17 cellular contexts compared by ENCODE assay signal in genomic region chr10:29056729-29057128, GRCh38.
"Had no signal": no experiment of that assay in that cellular context is flagged by ENCODE, and none has a peak within 500 bp of the region (broad histone marks: within the 10 kb centered on the region; RNA-seq: fewer than 3 reads in every experiment).

No MANE protein-coding gene starts in this region.

- H3K4me3 ChIP-seq: adrenal gland, cardiac muscle cell, dorsolateral prefrontal cortex, right atrium auricular region, upper lobe of left lung had no signal

- H3K27ac ChIP-seq: adrenal gland, cardiac muscle cell, dorsolateral prefrontal cortex, upper lobe of left lung had no signal

- H3K27me3 ChIP-seq: adrenal gland, cardiac muscle cell, right atrium auricular region, upper lobe of left lung had no signal

- DNase-seq: activated CD4-positive, alpha-beta memory T cell treated with anti-CD3 and anti-CD28 coated beads, Interleukin-2, amount 10 ng/mL, durations not matched to agents 7 days and 5 days; activated CD4-positive, alpha-beta T cell treated with anti-CD3 and anti-CD28 coated beads for 4 hours; activated effector memory CD4-positive, alpha-beta T cell treated with anti-CD3 and anti-CD28 coated beads, Interleukin-2, amount 50 U/mL, for 16 hours; activated T-cell treated with anti-CD3 and anti-CD28 coated beads, Interleukin-2, amount 50 U/mL, for 4 hours; adrenal gland; dorsolateral prefrontal cortex; erythroblast; hippocampal formation; kidney; mesenchymal stem cell; nucleus accumbens; stimulated activated naive CD8-positive, alpha-beta T cell treated with anti-CD3 and anti-CD28 coated beads, Interleukin-15, amount 100 ng/mL, for 72 hours; upper lobe of left lung had no signal

- H3K9me3 ChIP-seq: adrenal gland, right atrium auricular region, upper lobe of left lung had no signal

- ATAC-seq: activated T-cell treated with anti-CD3 and anti-CD28 coated beads, Interleukin-2, amount 50 U/mL, for 4 hours; natural killer cell treated with Interleukin-12 subunit alpha and Interleukin-12 subunit beta and Interleukin-15 and Interleukin-18, amount 100 ng/mL, for 72 hours; stimulated activated naive CD8-positive, alpha-beta T cell treated with anti-CD3 and anti-CD28 coated beads, Interleukin-15, amount 100 ng/mL, for 72 hours; WTC11 had no signal

- H3K36me3 ChIP-seq: adrenal gland, cardiac muscle cell, right atrium auricular region, upper lobe of left lung had no signal

- H3K4me1 ChIP-seq: upper lobe of left lung had no signal
